In genomic region chr6:14921170-14921569, GRCh38 we compare ENCODE assay signal across 12 cellular contexts.
DNase-seq lines count a peak whose midpoint lies in the region; ATAC-seq, FAIRE-seq and TF ChIP-seq lines count a peak whose summit lies in the region.
"Had no signal": no experiment of that assay in that cellular context is flagged by ENCODE, and none has a peak within 500 bp of the region (broad histone marks: within the 10 kb centered on the region; RNA-seq: fewer than 3 reads in every experiment).

No MANE protein-coding gene starts in this region.

- H3K4me3 ChIP-seq in heart right ventricle (no peak overlapping the region), pancreas (no peak overlapping the region)
- H3K4me3 ChIP-seq: MG63 had no signal

- no peaks in the 10 kb centered on the region for H3K36me3 Mint-ChIP-seq in activated T-cell treated with anti-CD3 and anti-CD28 coated beads, Interleukin-2, amount 50 U/mL, for 24 hours (ENCODE audit: low read depth)

- H3K4me1 ChIP-seq in heart right ventricle (peaks cover 0 to 59% (median 16%) of the 10 kb centered on the region in 9 donors), pancreas (no peaks in the 10 kb centered on the region)

- H3K9me3 Mint-ChIP-seq in activated T-cell treated with anti-CD3 and anti-CD28 coated beads, Interleukin-2, amount 50 U/mL, for 24 hours: no peaks in the 10 kb centered on the region

- H3K9me3 ChIP-seq in heart right ventricle (no peaks in the 10 kb centered on the region), pancreas (no peaks in the 10 kb centered on the region)
- H3K9me3 ChIP-seq: MG63 had no signal

- H3K27me3 ChIP-seq in heart right ventricle: no peaks in the 10 kb centered on the region
- no peaks in the 10 kb centered on the region for H3K27me3 ChIP-seq in pancreas
- H3K27me3 ChIP-seq: MG63 had no signal

- H3K4me3 Mint-ChIP-seq in activated T-cell treated with anti-CD3 and anti-CD28 coated beads, Interleukin-2, amount 50 U/mL, for 24 hours: no peak overlapping the region

- no peak for FAIRE-seq in pancreas (lab: Jason Lieb, UNC)
- FAIRE-seq: GM18507 had no signal

- no peaks in the 10 kb centered on the region for H3K27me3 Mint-ChIP-seq in activated T-cell treated with anti-CD3 and anti-CD28 coated beads, Interleukin-2, amount 50 U/mL, for 24 hours

- intact Hi-C loops in heart right ventricle (cut with DNase I): no loop called here
- intact Hi-C loops in pancreas (cut with DNase I): no loop called here

- H3K27ac ChIP-seq in heart right ventricle: peak overlapping the region in 8 of 10 donors; percentile 18 to 85 (median 54)
- peak overlapping the region in 2 of 4 donors; percentile 34 to 58 for H3K27ac ChIP-seq in pancreas
- H3K27ac ChIP-seq: epithelial cell of prostate had no signal

- H3K27ac Mint-ChIP-seq in activated T-cell treated with anti-CD3 and anti-CD28 coated beads, Interleukin-2, amount 50 U/mL, for 24 hours: no peak overlapping the region

- no peaks in the 10 kb centered on the region for H3K36me3 ChIP-seq in heart right ventricle
- H3K36me3 ChIP-seq in pancreas: no peaks in the 10 kb centered on the region
- H3K36me3 ChIP-seq: MG63 had no signal

- peaks cover 2% of the 10 kb centered on the region for H3K4me1 Mint-ChIP-seq in activated T-cell treated with anti-CD3 and anti-CD28 coated beads, Interleukin-2, amount 50 U/mL, for 24 hours (ENCODE audit: low read depth)

- WGBS in heart right ventricle, 2 donors: 42 to 45% methylated on average over 11 of the region's 11 CpGs
- WGBS in pancreas, 2 donors: 20 to 40% methylated on average over 11 of the region's 11 CpGs

- TF ChIP-seq CTCF in heart right ventricle (IDR thresholded peaks at IDR 0.05): peak in 3 of 9 donors; percentile 30 to 43 (median 38)
- no peak for TF ChIP-seq CTCF in pancreas (IDR thresholded peaks at IDR 0.05)

- DNase-seq in COLO829 (ENCODE audit: low spot score) (peak; percentile 58), NOMO-1 treated with dmso at 0.1 percent for 144 hours (lab: John Stamatoyannopoulos, UW; ENCODE audit: unreplicated experiment) (peak; percentile 76), heart right ventricle (peak; percentile 64 to 66), pancreas (peak in 3 of 6 donors; percentile 13 to 34 (median 29))
- no peak for DNase-seq in activated T-cell treated with anti-CD3 and anti-CD28 coated beads, Interleukin-2, amount 50 U/mL, for 24 hours
- no peak for DNase-seq in stimulated activated naive CD4-positive, alpha-beta T cell (lab: John Stamatoyannopoulos, UW)
- DNase-seq: activated gamma-delta T cell, MG63 had no signal

- ATAC-seq in heart right ventricle: peak; percentile 79 to 91 (median 87)
- ATAC-seq in pancreas: peak in 3 of 4 donors; percentile 71 to 73 (median 72)
- ATAC-seq in GM21528 (IDR thresholded peaks at IDR 0.05; ENCODE audit: low FRiP score, unreplicated experiment): no peak
- ATAC-seq in GM21723 (IDR thresholded peaks at IDR 0.05; ENCODE audit: unreplicated experiment): no peak

Comparison
In these comparisons a context has a peak if more than half of its experiments do, and no peak if none do; other contexts are left out.
1. DNase-seq: peak in COLO829 (single experiment), NOMO-1 treated with dmso at 0.1 percent for 144 hours (single experiment) and heart right ventricle (2 of 2); none in activated T-cell treated with anti-CD3 and anti-CD28 coated beads, Interleukin-2, amount 50 U/mL, for 24 hours (single experiment) and stimulated activated naive CD4-positive, alpha-beta T cell (0 of 6).
2. ATAC-seq: peak in heart right ventricle (8 of 8) and pancreas (3 of 4); none in GM21528 (single experiment) and GM21723 (single experiment).